In the genomic region with DNA sequence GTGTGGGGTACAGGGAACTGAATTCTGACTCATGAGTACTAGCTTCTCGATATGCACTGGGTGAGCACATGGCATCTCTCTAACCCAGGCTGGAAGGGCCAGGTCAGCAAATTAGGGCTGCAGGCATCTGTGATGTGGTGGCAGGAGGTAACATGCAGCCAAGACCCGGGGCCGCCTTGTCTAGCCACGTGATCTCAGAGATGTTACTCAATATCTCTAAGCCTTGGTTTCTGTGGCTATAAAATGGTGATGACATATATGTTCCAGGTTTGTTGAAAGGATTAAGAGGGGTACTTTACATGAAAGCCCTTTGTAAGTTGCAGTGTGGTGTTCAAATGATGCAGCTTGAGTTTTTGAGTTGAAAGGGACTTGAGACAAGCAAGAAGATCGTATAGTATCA, we compare ENCODE assay signal across 1 cellular context.
TF ChIP-seq lines count a peak whose summit lies in the region.

No MANE protein-coding gene starts in this region.

TF ChIP-seq in GM23338, 12 proteins besides CTCF, POLR2A, EP300 and RAD21 (continued from another document):
- TF ChIP-seq REST (IDR thresholded peaks at IDR 0.05; ENCODE audit: unreplicated experiment): no peak
